ENCODE assay signal across 11 cellular contexts in genomic region chr13:40503966-40504591, GRCh38.
A peak's percentile ranks its signal among the peaks of the same experiment; 100 is the strongest.
DNase-seq lines count a peak whose midpoint lies in the region; ATAC-seq, FAIRE-seq and TF ChIP-seq lines count a peak whose summit lies in the region.
"Had no signal": no experiment of that assay in that cellular context is flagged by ENCODE, and none has a peak within 500 bp of the region (broad histone marks: within the 10 kb centered on the region; RNA-seq: fewer than 3 reads in every experiment).

No MANE protein-coding gene starts in this region.

- H3K27ac ChIP-seq in body of pancreas (peak overlapping the region in 1 of 4 donors; percentile 12), keratinocyte (ENCODE audit: control insufficient read depth, insufficient read depth, low read length) (no peak overlapping the region)
- H3K27ac ChIP-seq: 22Rv1 had no signal

- no peak for TF ChIP-seq CTCF in body of pancreas (IDR thresholded peaks at IDR 0.05)
- no peak for TF ChIP-seq CTCF in keratinocyte (optimal IDR thresholded peaks at IDR 0.05 in 1 of 3, IDR thresholded peaks at IDR 0.05 in 1 of 3, conservative IDR thresholded peaks at IDR 0.05 in 1 of 3; ENCODE audit: extremely low read depth in 1 of 3, insufficient read depth in 2 of 3, low read length in 3 of 3)

- H3K9me3 ChIP-seq in body of pancreas (no peaks in the 10 kb centered on the region), keratinocyte (ENCODE audit: control insufficient read depth, low read depth, low read length) (no peaks in the 10 kb centered on the region), HAP-1 (no peaks in the 10 kb centered on the region)

- no peaks in the 10 kb centered on the region for H3K79me2 ChIP-seq in keratinocyte (ENCODE audit: control insufficient read depth, insufficient read depth, low read length)

- ATAC-seq in body of pancreas: peak; percentile 59
- no peak for ATAC-seq in HG02610 (IDR thresholded peaks at IDR 0.05; ENCODE audit: unreplicated experiment)

- H4K20me1 ChIP-seq in keratinocyte (ENCODE audit: control insufficient read depth, extremely low read depth, insufficient read depth, low read length): no peaks in the 10 kb centered on the region

- in situ Hi-C loops in HAP-1 (cut with MboI; ENCODE audit: low sequenced_read_pairs): no loop called here

- H3K27me3 ChIP-seq in body of pancreas: no peaks in the 10 kb centered on the region
- no peaks in the 10 kb centered on the region for H3K27me3 ChIP-seq in keratinocyte (ENCODE audit: control insufficient read depth, extremely low read depth, insufficient read depth, low read length)
- no peaks in the 10 kb centered on the region for H3K27me3 ChIP-seq in HAP-1 (ENCODE audit: low read depth)

- dilution Hi-C loops in keratinocyte (cut with MboI; ENCODE audit: extremely low pct_ligation_motif_present, low sequenced_read_pairs): no loop called here

- WGBS in body of pancreas, 2 donors: 74 to 78% methylated on average over 2 of the region's 2 CpGs

- intact Hi-C loops in body of pancreas (cut with DNase I): no loop called here

- H3K4me3 ChIP-seq in body of pancreas (no peak overlapping the region), keratinocyte (ENCODE audit: control insufficient read depth in 2 of 3, extremely low read depth in 1 of 3, insufficient read depth in 2 of 3, low read depth in 1 of 3, low read length in 3 of 3) (no peak overlapping the region), HAP-1 (no peak overlapping the region)

- H3K9ac ChIP-seq in keratinocyte (ENCODE audit: control insufficient read depth, extremely low read depth, insufficient read depth, low read length): no peak overlapping the region

- peak; percentile 28 for DNase-seq in DMS53 (lab: John Stamatoyannopoulos, UW)
- no peak for DNase-seq in DMS53 treated with DMSO at 0.1 percent for 48 hours (lab: John Stamatoyannopoulos, UW; ENCODE audit: unreplicated experiment)
- DNase-seq in body of pancreas: peak in 1 of 4 donors; percentile 18
- peak; percentile 11 for DNase-seq in keratinocyte (ENCODE audit: low read depth, low spot score)
- DNase-seq in stromal cell of bone marrow (ENCODE audit: low read depth): peak; percentile 81
- DNase-seq in HAP-1 (ENCODE audit: low spot score in 2 of 2): no peak
- DNase-seq in NCI-H2081 treated with DMSO at 0.1 percent for 48 hours (lab: John Stamatoyannopoulos, UW): no peak
- DNase-seq: activated CD4-positive, alpha-beta T cell treated with anti-CD3 and anti-CD28 coated beads, Interleukin-2, amount 10 ng/mL, durations not matched to agents 7 days and 5 days; Kasumi-1 had no signal

- no peak for TF ChIP-seq POLR2A in body of pancreas (IDR thresholded peaks at IDR 0.05)

- H3K36me3 ChIP-seq in body of pancreas (replicated peaks in 1 of 2; ENCODE audit: insufficient read depth in 1 of 2, low read depth in 2 of 2): no peaks in the 10 kb centered on the region
- no peaks in the 10 kb centered on the region for H3K36me3 ChIP-seq in keratinocyte (ENCODE audit: control insufficient read depth in 2 of 2, extremely low read depth in 1 of 2, insufficient read depth in 2 of 2, low read length in 2 of 2)
- no peaks in the 10 kb centered on the region for H3K36me3 ChIP-seq in HAP-1 (replicated peaks)

- no peak overlapping the region for H3K4me2 ChIP-seq in keratinocyte (ENCODE audit: control insufficient read depth, extremely low read depth, insufficient read depth, low read depth, low read length)

- H3K4me1 ChIP-seq in body of pancreas (peaks cover 4% of the 10 kb centered on the region), keratinocyte (ENCODE audit: control insufficient read depth, extremely low read depth, insufficient read depth, low read length) (peaks cover 4% of the 10 kb centered on the region), HAP-1 (no peaks in the 10 kb centered on the region)

- no peaks in the 10 kb centered on the region for H3K9me1 ChIP-seq in keratinocyte (ENCODE audit: control insufficient read depth, extremely low read depth, insufficient read depth, low read length)

- H2AFZ ChIP-seq in keratinocyte (ENCODE audit: control insufficient read depth, low read length): no peak overlapping the region

- no peak for FAIRE-seq in keratinocyte (lab: Jason Lieb, UNC)

Comparison
In these comparisons a context has a peak if more than half of its experiments do, and no peak if none do; other contexts are left out.
1. DNase-seq: peak in DMS53 (single experiment), keratinocyte (single experiment) and stromal cell of bone marrow (single experiment); none in DMS53 treated with DMSO at 0.1 percent for 48 hours (single experiment), HAP-1 (0 of 2) and NCI-H2081 treated with DMSO at 0.1 percent for 48 hours (single experiment).